In genomic region chr5:124401247-124402143, GRCh38 we compare ENCODE assay signal across 18 cellular contexts.
DNase-seq lines count a peak whose midpoint lies in the region; ATAC-seq lines count a peak whose summit lies in the region.
"Had no signal": no experiment of that assay in that cellular context is flagged by ENCODE, and none has a peak within 500 bp of the region (broad histone marks: within the 10 kb centered on the region; RNA-seq: fewer than 3 reads in every experiment).

No MANE protein-coding gene starts in this region.

- H3K23ac ChIP-seq in trophoblast cell (ENCODE audit: low read length) = no peak overlapping the region

- peak overlapping the region; percentile 2 for H4K91ac ChIP-seq in trophoblast cell (ENCODE audit: low read depth, low read length)

- H3K27me3 ChIP-seq in esophagus (ENCODE audit: control insufficient read depth in 1 of 2, insufficient read depth in 2 of 2, low read length in 2 of 2) (no peaks in the 10 kb centered on the region), trophoblast cell (ENCODE audit: insufficient read depth, low read length) (no peaks in the 10 kb centered on the region)
- H3K27me3 ChIP-seq: colonic mucosa, right lobe of liver had no signal

- H3K4me1 Mint-ChIP-seq in activated CD4-positive, alpha-beta memory T cell treated with anti-CD3 and anti-CD28 coated beads for 36 hours (ENCODE audit: low read depth) = no peaks in the 10 kb centered on the region

- no peak overlapping the region for H3K9ac ChIP-seq in trophoblast cell (ENCODE audit: low read length)

- CTCF ChIA-PET in activated CD4-positive, alpha-beta memory T cell treated with anti-CD3 and anti-CD28 coated beads for 36 hours (lab: Charles Lee) = no interaction called here

- no peaks in the 10 kb centered on the region for H3K4me1 ChIP-seq in esophagus (ENCODE audit: control insufficient read depth in 2 of 2, insufficient read depth in 2 of 2, low read length in 1 of 2)
- H3K4me1 ChIP-seq in trophoblast cell (ENCODE audit: control insufficient read depth in 1 of 2, insufficient read depth in 2 of 2, low read length in 2 of 2) = peaks cover 0 to 3% of the 10 kb centered on the region in 2 experiments
- H3K4me1 ChIP-seq: colonic mucosa, right lobe of liver had no signal

- H3K4me3 ChIP-seq in esophagus (ENCODE audit: low read depth in 1 of 2, low read length in 2 of 2) (peak overlapping the region in 1 of 2 donors; percentile 11), trophoblast cell (ENCODE audit: low read depth, low read length) (no peak overlapping the region)
- H3K4me3 ChIP-seq: colonic mucosa, GM12878, right lobe of liver had no signal

- H2BK12ac ChIP-seq in trophoblast cell (ENCODE audit: low read length) = no peak overlapping the region

- H2BK120ac ChIP-seq in trophoblast cell (ENCODE audit: insufficient read depth, low read length, poor library complexity) = peak overlapping the region; percentile 62

- no peak overlapping the region for H2BK5ac ChIP-seq in trophoblast cell (ENCODE audit: low read depth, low read length, poor library complexity)

- H2AFZ ChIP-seq in trophoblast cell (ENCODE audit: insufficient read depth, low read length, poor library complexity) = no peak overlapping the region

- H3K9me3 ChIP-seq in esophagus (ENCODE audit: control insufficient read depth in 2 of 2, insufficient read depth in 1 of 2, low read depth in 1 of 2, low read length in 1 of 2) (no peaks in the 10 kb centered on the region), trophoblast cell (ENCODE audit: insufficient read depth, low read depth, low read length) (no peaks in the 10 kb centered on the region)
- H3K9me3 ChIP-seq: colonic mucosa, right lobe of liver had no signal

- H3K79me2 ChIP-seq in trophoblast cell (ENCODE audit: control insufficient read depth, insufficient read depth, low read length, poor library complexity) = no peaks in the 10 kb centered on the region

- intact Hi-C loops in activated CD4-positive, alpha-beta memory T cell treated with anti-CD3 and anti-CD28 coated beads for 36 hours (cut with micrococcal nuclease) = no loop called here

- WGBS in esophagus, 2 donors = 64% methylated on average over 9 of the region's 9 CpGs
- WGBS in trophoblast cell (ENCODE audit: extremely low coverage, insufficient coverage, insufficient read length) = no CpG with 5 or more reads among the region's 9 CpGs

- no peaks in the 10 kb centered on the region for H3K36me3 ChIP-seq in esophagus (ENCODE audit: control insufficient read depth in 2 of 2, insufficient read depth in 2 of 2, low read length in 1 of 2)
- no peaks in the 10 kb centered on the region for H3K36me3 ChIP-seq in trophoblast cell (ENCODE audit: control insufficient read depth in 1 of 2, insufficient read depth in 2 of 2, low read length in 2 of 2)
- H3K36me3 ChIP-seq: colonic mucosa, right lobe of liver had no signal

- peak overlapping the region; percentile 26 to 81 for H3K27ac ChIP-seq in esophagus (ENCODE audit: low read depth in 2 of 2, low read length in 1 of 2)
- H3K27ac ChIP-seq in trophoblast cell (ENCODE audit: low read depth, low read length) = no peak overlapping the region
- H3K27ac ChIP-seq: C4-2B, colonic mucosa, right lobe of liver had no signal

- no peak overlapping the region for H4K8ac ChIP-seq in trophoblast cell (ENCODE audit: low read depth, low read length)

- H3K18ac ChIP-seq in trophoblast cell (ENCODE audit: low read length) = no peak overlapping the region

- H3K36me3 Mint-ChIP-seq in activated CD4-positive, alpha-beta memory T cell treated with anti-CD3 and anti-CD28 coated beads for 36 hours = no peaks in the 10 kb centered on the region
- H3K36me3 Mint-ChIP-seq: natural killer cell had no signal

- no peaks in the 10 kb centered on the region for H3K27me3 Mint-ChIP-seq in activated CD4-positive, alpha-beta memory T cell treated with anti-CD3 and anti-CD28 coated beads for 36 hours

- H3K9me3 Mint-ChIP-seq in activated CD4-positive, alpha-beta memory T cell treated with anti-CD3 and anti-CD28 coated beads for 36 hours = no peaks in the 10 kb centered on the region
- H3K9me3 Mint-ChIP-seq: natural killer cell; T-helper 2 cell treated with Interferon-gamma antibody and Interleukin-4, amounts not matched to agents 5 μg/mL and 100 μg/mL, for 36 hours had no signal

- DNase-seq in NCI-H128 (lab: John Stamatoyannopoulos, UW; ENCODE audit: unreplicated experiment) = peak; percentile 40
- DNase-seq in NCI-H69 (lab: John Stamatoyannopoulos, UW) = peak; percentile 79
- no peak for DNase-seq in trophoblast cell
- no peak for DNase-seq in activated CD8-positive, alpha-beta memory T cell treated with anti-CD3 and anti-CD28 coated beads, Interleukin-2, amount 50 U/mL, for 48 hours
- DNase-seq in HK-2 (ENCODE audit: unreplicated experiment) = no peak
- DNase-seq in activated CD4-positive, alpha-beta memory T cell treated with anti-CD3 and anti-CD28 coated beads for 36 hours = no peak
- DNase-seq: erythroblast; left ventricle myocardium superior; natural killer cell; right lobe of liver; SHP77; stimulated activated CD4-positive, alpha-beta T cell treated with anti-CD3 and anti-CD28 coated beads, Interleukin-4, amount 100 ng/mL, for 24 hours had no signal

- no peak overlapping the region for H4K12ac ChIP-seq in trophoblast cell (ENCODE audit: low read depth, low read length)

- H3K4me2 ChIP-seq in trophoblast cell (ENCODE audit: low read length) = no peak overlapping the region

- POLR2A ChIA-PET in activated CD4-positive, alpha-beta memory T cell treated with anti-CD3 and anti-CD28 coated beads for 36 hours (lab: Charles Lee) = no interaction called here

- H3K79me1 ChIP-seq in trophoblast cell (ENCODE audit: low read length) = no peaks in the 10 kb centered on the region

- no peak overlapping the region for H3K14ac ChIP-seq in trophoblast cell (ENCODE audit: low read length)

- no peak overlapping the region for H3K4me3 Mint-ChIP-seq in activated CD4-positive, alpha-beta memory T cell treated with anti-CD3 and anti-CD28 coated beads for 36 hours
- H3K4me3 Mint-ChIP-seq: natural killer cell; T-helper 2 cell treated with Interferon-gamma antibody and Interleukin-4, amounts not matched to agents 5 μg/mL and 100 μg/mL, for 36 hours had no signal

- no peak overlapping the region for H3K27ac Mint-ChIP-seq in activated CD4-positive, alpha-beta memory T cell treated with anti-CD3 and anti-CD28 coated beads for 36 hours
- H3K27ac Mint-ChIP-seq: natural killer cell; T-helper 2 cell treated with Interferon-gamma antibody and Interleukin-4, amounts not matched to agents 5 μg/mL and 100 μg/mL, for 36 hours had no signal

- H3K4ac ChIP-seq in trophoblast cell (ENCODE audit: low read depth, low read length) = no peak overlapping the region

- H2AK5ac ChIP-seq in trophoblast cell (ENCODE audit: low read length) = no peak overlapping the region

- ATAC-seq in GM19328 (IDR thresholded peaks at IDR 0.05; ENCODE audit: unreplicated experiment) = no peak
- ATAC-seq: GM12878 had no signal

Comparison
In these comparisons a context has a peak if more than half of its experiments do, and no peak if none do; other contexts are left out.
1. DNase-seq: peak in NCI-H128 (single experiment) and NCI-H69 (single experiment); none in trophoblast cell (0 of 2), activated CD8-positive, alpha-beta memory T cell treated with anti-CD3 and anti-CD28 coated beads, Interleukin-2, amount 50 U/mL, for 48 hours (single experiment), HK-2 (single experiment) and activated CD4-positive, alpha-beta memory T cell treated with anti-CD3 and anti-CD28 coated beads for 36 hours (single experiment).